Comparison of ENCODE assay signal across 9 cellular contexts in genomic region chr16:50313596-50314483, GRCh38. TPM values are rescaled to one million over a fixed set of nuclear protein-coding genes. Genes with fewer than 3 reads are reported as not detected.
A peak's percentile ranks its signal among the peaks of the same experiment; 100 is the strongest.
DNase-seq lines count a peak whose midpoint lies in the region; ATAC-seq and TF ChIP-seq lines count a peak whose summit lies in the region.
"Had no signal": no experiment of that assay in that cellular context is flagged by ENCODE, and none has a peak within 500 bp of the region (broad histone marks: within the 10 kb centered on the region; RNA-seq: fewer than 3 reads in every experiment).

No MANE protein-coding gene starts in this region.

- H3K9me3 Mint-ChIP-seq in CD4-positive, CD25-positive, alpha-beta regulatory T cell = no peaks in the 10 kb centered on the region
- H3K9me3 Mint-ChIP-seq: nephron had no signal

- H3K4me1 Mint-ChIP-seq in CD4-positive, CD25-positive, alpha-beta regulatory T cell = peaks cover 11 to 20% (median 15%) of the 10 kb centered on the region in 4 donors
- H3K4me1 Mint-ChIP-seq: nephron had no signal

- no peaks in the 10 kb centered on the region for H3K27me3 ChIP-seq in CD4-positive, CD25-positive, alpha-beta regulatory T cell (ENCODE audit: control insufficient read depth, insufficient read depth, low read length)
- no peaks in the 10 kb centered on the region for H3K27me3 ChIP-seq in ovary

- no peaks in the 10 kb centered on the region for H3K27me3 Mint-ChIP-seq in CD4-positive, CD25-positive, alpha-beta regulatory T cell

- peaks cover 44% of the 10 kb centered on the region for H3K36me3 Mint-ChIP-seq in CD4-positive, CD25-positive, alpha-beta regulatory T cell

- no peak overlapping the region for H3K4me3 ChIP-seq in CD4-positive, CD25-positive, alpha-beta regulatory T cell (ENCODE audit: low read depth, low read length)
- no peak overlapping the region for H3K4me3 ChIP-seq in ovary

- intact Hi-C loops in ovary (cut with DNase I) (loop anchor here in 1 of 4 donors (10.0 kb wide), 1 partner anchor 49 kb away; the partner anchor contains the start of gene ADCY7), left colon (cut with DNase I, micrococcal nuclease) (no loop called here)

- peak; percentile 56 to 69 for ATAC-seq in CD4-positive, CD25-positive, alpha-beta regulatory T cell (ENCODE audit: low read depth in 2 of 2)
- no peak for ATAC-seq in HG03095 (IDR thresholded peaks at IDR 0.05; ENCODE audit: unreplicated experiment)
- ATAC-seq in HG02571 (IDR thresholded peaks at IDR 0.05; ENCODE audit: unreplicated experiment) = no peak
- no peak for ATAC-seq in left colon

- peak in 1 of 3 donors; percentile 75 for DNase-seq in CD4-positive, CD25-positive, alpha-beta regulatory T cell
- DNase-seq in activated CD4-positive, alpha-beta T cell treated with anti-CD3 and anti-CD28 coated beads, Interleukin-2, amount 50 U/mL, for 4 hours = peak; percentile 37 to 42
- DNase-seq in erythroblast (lab: John Stamatoyannopoulos, UW) = peak; percentile 74 to 85
- DNase-seq in ovary = peak in 4 of 5 donors; percentile 26 to 51 (median 37)
- no peak for DNase-seq in SKM-1 (lab: John Stamatoyannopoulos, UW; ENCODE audit: unreplicated experiment)
- DNase-seq in left colon = no peak

- peak overlapping the region; percentile 6 to 76 (median 69) for H3K27ac Mint-ChIP-seq in CD4-positive, CD25-positive, alpha-beta regulatory T cell

- WGBS in ovary, 3 donors = 73 to 82% (median 78%) methylated on average over 31 of the region's 31 CpGs

- peaks cover 16% of the 10 kb centered on the region for H3K4me1 ChIP-seq in CD4-positive, CD25-positive, alpha-beta regulatory T cell (ENCODE audit: control insufficient read depth, insufficient read depth, low read length, poor library complexity, severe bottlenecking)
- peaks cover 18% of the 10 kb centered on the region for H3K4me1 ChIP-seq in ovary (ENCODE audit: insufficient read depth)

- no peak overlapping the region for H3K4me3 Mint-ChIP-seq in CD4-positive, CD25-positive, alpha-beta regulatory T cell
- H3K4me3 Mint-ChIP-seq: nephron had no signal

- no peak for TF ChIP-seq CTCF in ovary (IDR thresholded peaks at IDR 0.05)

- peaks cover 88% of the 10 kb centered on the region for H3K36me3 ChIP-seq in CD4-positive, CD25-positive, alpha-beta regulatory T cell (ENCODE audit: control insufficient read depth, insufficient read depth, low read length)
- no peaks in the 10 kb centered on the region for H3K36me3 ChIP-seq in ovary

- TF ChIP-seq POLR2A in erythroblast (IDR thresholded peaks at IDR 0.05; ENCODE audit: low read length) (no peak), ovary (IDR thresholded peaks at IDR 0.05) (no peak)

- no peak for TF ChIP-seq EP300 in ovary (IDR thresholded peaks at IDR 0.05)

- no peak overlapping the region for H3K27ac ChIP-seq in CD4-positive, CD25-positive, alpha-beta regulatory T cell (ENCODE audit: insufficient read depth, low read length, poor library complexity, severe bottlenecking)
- H3K27ac ChIP-seq in ovary = no peak overlapping the region

- H3K9me3 ChIP-seq in CD4-positive, CD25-positive, alpha-beta regulatory T cell (ENCODE audit: control insufficient read depth in 2 of 2, low read length in 2 of 2) = no peaks in the 10 kb centered on the region
- no peaks in the 10 kb centered on the region for H3K9me3 ChIP-seq in ovary

RNA-seq across cellular contexts. Expression of gene ADCY7, which starts 47.5 kb away (rescaled TPM):
- 233 TPM for total RNA-seq in CD4-positive, CD25-positive, alpha-beta regulatory T cell
- 10 to 100 TPM; 33.1 to 52.3 (median 46.6) TPM for polyA plus RNA-seq in CD4-positive, CD25-positive, alpha-beta regulatory T cell
- total RNA-seq in ovary = 10 to 100 TPM; 23.4 to 78.9 (median 39.5) TPM
- 10 to 100 TPM; 10.2 to 10.7 TPM for polyA plus RNA-seq in ovary
- 10 to 100 TPM; 14.2 to 20.8 TPM for total RNA-seq in left colon

RNA-seq across cellular contexts. Expression of gene BRD7, which starts 54.9 kb away (rescaled TPM):
- total RNA-seq in CD4-positive, CD25-positive, alpha-beta regulatory T cell = 88.6 TPM
- 10 to 100 TPM; 23.3 to 45.5 (median 32.1) TPM for polyA plus RNA-seq in CD4-positive, CD25-positive, alpha-beta regulatory T cell
- total RNA-seq in ovary (10 to 100 TPM; 30.0 to 58.7 (median 53.5) TPM), left colon (10 to 100 TPM; 54.3 to 54.5 TPM)
- polyA plus RNA-seq in ovary = 10 to 100 TPM; 33.9 to 75.1 TPM

Comparison
In these comparisons a context has a peak if more than half of its experiments do, and no peak if none do; other contexts are left out.
1. ATAC-seq: peak in CD4-positive, CD25-positive, alpha-beta regulatory T cell (2 of 2); none in HG03095 (single experiment), HG02571 (single experiment) and left colon (single experiment).
2. DNase-seq: peak in activated CD4-positive, alpha-beta T cell treated with anti-CD3 and anti-CD28 coated beads, Interleukin-2, amount 50 U/mL, for 4 hours (2 of 2), erythroblast (2 of 2) and ovary (4 of 5); none in SKM-1 (single experiment) and left colon (0 of 2).